In genomic region chr1:96840396-96840795, GRCh38 we compare ENCODE assay signal across 27 cellular contexts.
"Had no signal": no experiment of that assay in that cellular context is flagged by ENCODE, and none has a peak within 500 bp of the region (broad histone marks: within the 10 kb centered on the region; RNA-seq: fewer than 3 reads in every experiment).

No MANE protein-coding gene starts in this region.

- H3K4me1 ChIP-seq: body of pancreas, breast epithelium had no signal

- H3K4me2 ChIP-seq: SK-N-SH had no signal

- H3K27me3 Mint-ChIP-seq: activated CD4-positive, alpha-beta T cell treated with anti-CD3 and anti-CD28 coated beads, Interleukin-2, amount 10 ng/mL, durations not matched to agents 24 days and 14 days; activated T-helper 17 cell treated with anti-CD3 and anti-CD28 coated beads, Interleukin-2, amount 50 U/mL, for 72 hours had no signal

- H3K4me1 Mint-ChIP-seq: activated CD4-positive, alpha-beta T cell treated with anti-CD3 and anti-CD28 coated beads, Interleukin-2, amount 10 ng/mL, durations not matched to agents 24 days and 14 days; activated naive CD8-positive, alpha-beta T cell treated with anti-CD3 and anti-CD28 coated beads for 36 hours; activated T-helper 17 cell treated with anti-CD3 and anti-CD28 coated beads, Interleukin-2, amount 50 U/mL, for 72 hours had no signal

- H3K4me3 Mint-ChIP-seq: activated CD4-positive, alpha-beta T cell treated with anti-CD3 and anti-CD28 coated beads, Interleukin-2, amount 10 ng/mL, durations not matched to agents 24 days and 14 days; activated CD8-positive, alpha-beta T cell treated with anti-CD3 and anti-CD28 coated beads for 36 hours; activated naive CD8-positive, alpha-beta T cell treated with anti-CD3 and anti-CD28 coated beads for 36 hours; activated T-cell treated with anti-CD3 and anti-CD28 coated beads, Interleukin-2, amount 50 U/mL, for 72 hours; activated T-helper 17 cell treated with anti-CD3 and anti-CD28 coated beads, Interleukin-2, amount 50 U/mL, for 72 hours; T-helper 1 cell treated with Interleukin-12 subunit alpha and Interleukin-12 subunit beta and Interleukin-4 antibody, amounts not matched to agents 30 μg/mL and 1 μg/mL, for 36 hours; T-helper 2 cell treated with Interferon-gamma antibody and Interleukin-4, amounts not matched to agents 5 μg/mL and 100 μg/mL, for 36 hours had no signal

- ATAC-seq: activated CD8-positive, alpha-beta T cell treated with anti-CD3 and anti-CD28 coated beads for 36 hours; activated T-cell treated with anti-CD3 and anti-CD28 coated beads, Interleukin-2, amount 50 U/mL, for 72 hours; activated T-helper 17 cell treated with anti-CD3 and anti-CD28 coated beads, Interleukin-2, amount 50 U/mL, for 72 hours; body of pancreas; Panc1 had no signal

- H3K9me3 Mint-ChIP-seq: activated CD4-positive, alpha-beta T cell treated with anti-CD3 and anti-CD28 coated beads, Interleukin-2, amount 10 ng/mL, durations not matched to agents 24 days and 14 days; activated CD8-positive, alpha-beta T cell treated with anti-CD3 and anti-CD28 coated beads for 36 hours; activated naive CD8-positive, alpha-beta T cell treated with anti-CD3 and anti-CD28 coated beads for 36 hours; activated T-cell treated with anti-CD3 and anti-CD28 coated beads, Interleukin-2, amount 50 U/mL, for 72 hours; activated T-helper 17 cell treated with anti-CD3 and anti-CD28 coated beads, Interleukin-2, amount 50 U/mL, for 72 hours; T-helper 1 cell treated with Interleukin-12 subunit alpha and Interleukin-12 subunit beta and Interleukin-4 antibody, amounts not matched to agents 30 μg/mL and 1 μg/mL, for 36 hours; T-helper 2 cell treated with Interferon-gamma antibody and Interleukin-4, amounts not matched to agents 5 μg/mL and 100 μg/mL, for 36 hours had no signal

- H3K27me3 ChIP-seq: body of pancreas, breast epithelium, SJCRH30 had no signal

- DNase-seq: activated CD4-positive, alpha-beta T cell treated with anti-CD3 and anti-CD28 coated beads, Interleukin-2, amount 10 ng/mL, durations not matched to agents 24 days and 14 days; activated CD4-positive, alpha-beta T cell treated with anti-CD3 and anti-CD28 coated beads, Interleukin-2, amount 50 U/mL, for 4 hours; activated CD8-positive, alpha-beta T cell treated with anti-CD3 and anti-CD28 coated beads for 36 hours; activated effector memory CD4-positive, alpha-beta T cell treated with anti-CD3 and anti-CD28 coated beads, Interleukin-2, amount 50 U/mL, for 16 hours; activated naive CD4-positive, alpha-beta T cell; activated naive CD4-positive, alpha-beta T cell treated with anti-CD3 and anti-CD28 coated beads, Interleukin-2, amount 50 U/mL, for 16 hours; activated naive CD8-positive, alpha-beta T cell treated with anti-CD3 and anti-CD28 coated beads for 36 hours; activated T-cell treated with anti-CD3 and anti-CD28 coated beads, Interleukin-2, amount 50 U/mL, for 1 hour; activated T-cell treated with anti-CD3 and anti-CD28 coated beads, Interleukin-2, amount 50 U/mL, for 72 hours; amniotic stem cell; aorta; body of pancreas; NCI-H1048; NCI-H1105 treated with DMSO at 0.1 percent for 48 hours; NCI-H1436; NCI-H1694 treated with DMSO at 0.1 percent for 48 hours; NCI-H2029; NCI-H345; NCI-H524 treated with DMSO at 0.1 percent for 48 hours; SHP77; SJCRH30; SK-N-SH had no signal

- H3K27ac Mint-ChIP-seq: activated CD4-positive, alpha-beta T cell treated with anti-CD3 and anti-CD28 coated beads, Interleukin-2, amount 10 ng/mL, durations not matched to agents 24 days and 14 days; activated CD8-positive, alpha-beta T cell treated with anti-CD3 and anti-CD28 coated beads for 36 hours; activated naive CD8-positive, alpha-beta T cell treated with anti-CD3 and anti-CD28 coated beads for 36 hours; activated T-cell treated with anti-CD3 and anti-CD28 coated beads, Interleukin-2, amount 50 U/mL, for 72 hours; activated T-helper 17 cell treated with anti-CD3 and anti-CD28 coated beads, Interleukin-2, amount 50 U/mL, for 72 hours; T-helper 1 cell treated with Interleukin-12 subunit alpha and Interleukin-12 subunit beta and Interleukin-4 antibody, amounts not matched to agents 30 μg/mL and 1 μg/mL, for 36 hours; T-helper 2 cell treated with Interferon-gamma antibody and Interleukin-4, amounts not matched to agents 5 μg/mL and 100 μg/mL, for 36 hours had no signal

- H3K36me3 ChIP-seq: breast epithelium, SJCRH30 had no signal

- H3K9ac ChIP-seq: SK-N-SH had no signal

- H3K36me3 Mint-ChIP-seq: activated naive CD8-positive, alpha-beta T cell treated with anti-CD3 and anti-CD28 coated beads for 36 hours had no signal

- H3K9me3 ChIP-seq: body of pancreas, breast epithelium, SJCRH30, SK-N-SH had no signal

- H3K4me3 ChIP-seq: body of pancreas, breast epithelium, SJCRH30 had no signal

- H3K27ac ChIP-seq: body of pancreas, breast epithelium, SJCRH30 had no signal
